ENCODE assay signal across 8 cellular contexts in the genomic region with DNA sequence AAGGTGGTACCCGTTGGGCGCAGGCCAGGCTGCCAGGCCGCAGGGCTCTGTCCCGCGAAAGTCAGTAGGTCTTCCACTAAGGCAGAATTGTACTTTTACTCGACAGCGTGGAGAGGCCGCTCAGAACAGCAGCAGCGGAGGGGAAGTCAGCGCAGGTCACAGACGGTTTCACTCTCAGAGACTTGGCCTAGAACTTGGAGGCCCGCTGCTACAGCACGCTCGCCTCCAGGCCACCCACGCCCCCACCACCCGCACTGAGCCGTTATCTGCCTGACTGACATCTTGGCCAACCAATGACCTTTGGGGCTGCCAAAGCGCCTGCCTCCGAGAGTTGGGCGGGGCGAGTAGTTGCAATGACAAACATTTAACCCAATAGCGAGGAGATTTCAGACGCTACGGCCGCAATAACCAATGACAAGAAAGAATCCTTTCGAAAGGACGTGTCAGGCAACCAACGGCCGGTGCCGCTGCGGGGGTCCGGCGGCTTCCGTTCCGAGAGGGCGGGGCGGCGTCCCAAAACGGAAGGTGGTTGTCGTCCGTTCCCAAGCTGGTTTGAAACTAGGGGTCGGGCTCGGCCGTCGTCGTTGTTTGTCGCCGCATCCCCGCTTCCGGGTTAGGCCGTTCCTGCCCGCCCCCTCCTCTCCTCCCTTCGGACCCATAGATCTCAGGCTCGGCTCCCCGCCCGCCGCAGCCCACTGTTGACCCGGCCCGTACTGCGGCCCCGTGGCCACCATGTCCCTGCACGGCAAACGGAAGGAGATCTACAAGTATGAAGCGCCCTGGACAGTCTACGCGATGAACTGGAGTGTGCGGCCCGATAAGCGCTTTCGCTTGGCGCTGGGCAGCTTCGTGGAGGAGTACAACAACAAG. TPM values are rescaled to one million over a fixed set of nuclear protein-coding genes. Genes with fewer than 3 reads are reported as not detected.
DNase-seq lines count a peak whose midpoint lies in the region; ATAC-seq, FAIRE-seq and TF ChIP-seq lines count a peak whose summit lies in the region.

A gene with protein sequence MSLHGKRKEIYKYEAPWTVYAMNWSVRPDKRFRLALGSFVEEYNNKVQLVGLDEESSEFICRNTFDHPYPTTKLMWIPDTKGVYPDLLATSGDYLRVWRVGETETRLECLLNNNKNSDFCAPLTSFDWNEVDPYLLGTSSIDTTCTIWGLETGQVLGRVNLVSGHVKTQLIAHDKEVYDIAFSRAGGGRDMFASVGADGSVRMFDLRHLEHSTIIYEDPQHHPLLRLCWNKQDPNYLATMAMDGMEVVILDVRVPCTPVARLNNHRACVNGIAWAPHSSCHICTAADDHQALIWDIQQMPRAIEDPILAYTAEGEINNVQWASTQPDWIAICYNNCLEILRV (plus strand): TSS at position 532 of the 870 bp plus-strand sequence. CDS start 201 bp downstream, at position 733.

- FAIRE-seq in keratinocyte (lab: Jason Lieb, UNC): peak; percentile 52

- H3K27ac ChIP-seq in keratinocyte (ENCODE audit: control insufficient read depth, insufficient read depth, low read length): peak within 1 kb of the TSS; percentile 85

- dilution Hi-C loops in keratinocyte (cut with MboI; ENCODE audit: extremely low pct_ligation_motif_present, low sequenced_read_pairs): no loop called here

- peaks cover 13% of the 10 kb centered on the region for H3K4me1 ChIP-seq in keratinocyte (ENCODE audit: control insufficient read depth, extremely low read depth, insufficient read depth, low read length)

- H3K9me3 ChIP-seq in keratinocyte (ENCODE audit: control insufficient read depth, low read depth, low read length): no peaks in the 10 kb centered on the region

- peaks cover 47% of the 10 kb centered on the region for H3K79me2 ChIP-seq in keratinocyte (ENCODE audit: control insufficient read depth, insufficient read depth, low read length)

- H4K20me1 ChIP-seq in keratinocyte (ENCODE audit: control insufficient read depth, extremely low read depth, insufficient read depth, low read length): no peaks in the 10 kb centered on the region

- ATAC-seq in GM19043 (IDR thresholded peaks at IDR 0.05; ENCODE audit: low read depth, unreplicated experiment): peak; percentile 94
- ATAC-seq in HG03378 (IDR thresholded peaks at IDR 0.05; ENCODE audit: unreplicated experiment): peak; percentile 91

- no peaks in the 10 kb centered on the region for H3K27me3 ChIP-seq in keratinocyte (ENCODE audit: control insufficient read depth, extremely low read depth, insufficient read depth, low read length)

- peak within 1 kb of the TSS; percentile 95 for H3K4me3 ChIP-seq in AG10803 (ENCODE audit: low read length)
- peak within 1 kb of the TSS; percentile 96 to 98 (median 97) for H3K4me3 ChIP-seq in keratinocyte (ENCODE audit: control insufficient read depth in 2 of 3, extremely low read depth in 1 of 3, insufficient read depth in 2 of 3, low read depth in 1 of 3, low read length in 3 of 3)

- peaks cover 0 to 3% of the 10 kb centered on the region in 2 experiments for H3K36me3 ChIP-seq in keratinocyte (ENCODE audit: control insufficient read depth in 2 of 2, extremely low read depth in 1 of 2, insufficient read depth in 2 of 2, low read length in 2 of 2)

- no peaks in the 10 kb centered on the region for H3K9me1 ChIP-seq in keratinocyte (ENCODE audit: control insufficient read depth, extremely low read depth, insufficient read depth, low read length)

- H3K9ac ChIP-seq in keratinocyte (ENCODE audit: control insufficient read depth, extremely low read depth, insufficient read depth, low read length): peak within 1 kb of the TSS; percentile 93

- peak; percentile 100 for DNase-seq in AG10803 (ENCODE audit: low read depth)
- peak; percentile 100 for DNase-seq in NCI-H460 (ENCODE audit: extremely low read depth, low read depth)
- DNase-seq in activated CD4-positive, CD25-positive, alpha-beta regulatory T cell treated with anti-CD3 and anti-CD28 coated beads, Interleukin-2, amount 50 U/mL, for 72 hours: peak; percentile 99
- DNase-seq in cerebellar nuclear complex (lab: John Stamatoyannopoulos, UW): peak; percentile 98 to 99
- peak; percentile 94 for DNase-seq in keratinocyte (ENCODE audit: low read depth, low spot score)
- DNase-seq in stimulated activated CD4-positive, alpha-beta T cell treated with anti-CD3 and anti-CD28 coated beads, Interleukin-15, amount 100 ng/mL, for 1 hour (ENCODE audit: low read depth in 1 of 2, low spot score in 1 of 2): peak; percentile 98 to 99

- peak within 1 kb of the TSS; percentile 99 for H3K4me2 ChIP-seq in keratinocyte (ENCODE audit: control insufficient read depth, extremely low read depth, insufficient read depth, low read depth, low read length)

- TF ChIP-seq CTCF in AG10803 (conservative IDR thresholded peaks at IDR 0.05; ENCODE audit: low read length): no peak
- TF ChIP-seq CTCF in keratinocyte (optimal IDR thresholded peaks at IDR 0.05 in 1 of 3, IDR thresholded peaks at IDR 0.05 in 1 of 3, conservative IDR thresholded peaks at IDR 0.05 in 1 of 3; ENCODE audit: extremely low read depth in 1 of 3, insufficient read depth in 2 of 3, low read length in 3 of 3): no peak

- H2AFZ ChIP-seq in keratinocyte (ENCODE audit: control insufficient read depth, low read length): peak within 1 kb of the TSS; percentile 96

RNA-seq across cellular contexts. Expression of the gene that starts here (rescaled TPM):
- total RNA-seq in NCI-H460 (2014; rRNA removed; shearing (Covaris generic)): 39.1 and 39.8 TPM in 2 replicates
- polyA plus RNA-seq in NCI-H460 (2014; cell fraction: nucleus; rRNA removed): 28.8 and 29.4 TPM in 2 replicates
- 20.6 to 51.1 TPM (median 32.6 TPM) in 3 replicates for polyA plus RNA-seq in keratinocyte
- polyA plus RNA-seq in keratinocyte (2011; ENCODE audit: low read depth): 14.3 TPM
- 31.7 and 32.4 TPM in 2 replicates for polyA plus RNA-seq in keratinocyte (2011; cell fraction: cytosol; rRNA removed)
- polyA plus RNA-seq in keratinocyte (2011; cell fraction: nucleus; rRNA removed): 55.9 and 57.4 TPM in 2 replicates
- polyA plus RNA-seq in keratinocyte (2012; ENCODE audit: low replicate concordance): 24.0 and 40.7 TPM in 2 replicates
- 53.8 to 168 TPM (median 65.0 TPM) in 3 replicates for polyA minus RNA-seq in keratinocyte
- polyA minus RNA-seq in keratinocyte (2011; cell fraction: cytosol; rRNA and poly(A)+ RNA removed): 23.0 TPM
- polyA minus RNA-seq in keratinocyte (2011; cell fraction: nucleus; rRNA and poly(A)+ RNA removed): 24.1 and 44.1 TPM in 2 replicates

Comparison
In these comparisons a context has a peak if more than half of its experiments do, and no peak if none do; other contexts are left out.
1. Peak in every context shown above with its lines: DNase-seq, ATAC-seq, H3K4me3 ChIP-seq and H3K27ac ChIP-seq.